ENCODE assay signal across 1 cellular context in the genomic region with DNA sequence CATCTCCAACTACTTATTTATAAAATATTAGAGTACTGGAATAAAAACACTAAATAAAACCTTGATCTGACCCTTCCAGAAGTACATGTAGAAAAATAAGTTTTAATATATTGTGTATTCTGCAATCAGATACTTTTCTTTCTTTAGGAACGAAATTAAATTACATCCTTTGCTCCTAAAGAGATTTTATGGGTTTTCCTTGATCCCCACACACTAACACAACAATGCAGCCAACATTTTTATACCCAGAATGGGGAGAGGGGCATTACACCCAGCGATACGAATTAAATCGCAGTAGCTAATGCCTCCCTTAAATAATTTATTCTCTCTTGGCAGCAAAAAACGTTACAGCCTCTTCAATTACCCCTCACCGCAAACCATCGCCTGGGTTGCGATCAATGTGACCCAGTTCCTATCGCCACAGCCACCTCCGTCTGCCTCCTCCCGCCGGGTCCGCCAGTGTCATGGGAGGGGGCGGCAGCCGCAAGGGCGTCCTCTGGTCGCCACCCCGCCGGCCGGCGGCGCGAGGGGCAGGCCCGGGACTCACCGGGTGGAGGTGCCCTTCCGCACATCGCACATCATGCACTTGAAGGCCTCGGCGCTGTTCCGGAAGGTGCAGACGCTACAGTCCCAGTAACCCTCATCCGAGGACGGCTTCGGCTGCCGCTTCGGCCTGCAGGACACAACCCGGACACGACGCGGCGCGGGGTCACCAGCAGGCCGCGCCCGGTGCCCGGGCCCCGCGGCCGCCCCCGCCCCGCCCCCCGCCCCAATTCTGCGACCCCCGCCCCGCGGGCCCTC.
TF ChIP-seq lines count a peak whose summit lies in the region.

No MANE protein-coding gene starts in this region.

TF ChIP-seq in K562, 482 proteins besides CTCF, POLR2A, EP300 and RAD21 (continued from another document and continues in another):
- TF ChIP-seq, protein P1, sequence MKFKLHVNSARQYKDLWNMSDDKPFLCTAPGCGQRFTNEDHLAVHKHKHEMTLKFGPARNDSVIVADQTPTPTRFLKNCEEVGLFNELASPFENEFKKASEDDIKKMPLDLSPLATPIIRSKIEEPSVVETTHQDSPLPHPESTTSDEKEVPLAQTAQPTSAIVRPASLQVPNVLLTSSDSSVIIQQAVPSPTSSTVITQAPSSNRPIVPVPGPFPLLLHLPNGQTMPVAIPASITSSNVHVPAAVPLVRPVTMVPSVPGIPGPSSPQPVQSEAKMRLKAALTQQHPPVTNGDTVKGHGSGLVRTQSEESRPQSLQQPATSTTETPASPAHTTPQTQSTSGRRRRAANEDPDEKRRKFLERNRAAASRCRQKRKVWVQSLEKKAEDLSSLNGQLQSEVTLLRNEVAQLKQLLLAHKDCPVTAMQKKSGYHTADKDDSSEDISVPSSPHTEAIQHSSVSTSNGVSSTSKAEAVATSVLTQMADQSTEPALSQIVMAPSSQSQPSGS (CRISPR knock-in tag; IDR thresholded peaks at IDR 0.05): no peak
- TF ChIP-seq, protein P2, sequence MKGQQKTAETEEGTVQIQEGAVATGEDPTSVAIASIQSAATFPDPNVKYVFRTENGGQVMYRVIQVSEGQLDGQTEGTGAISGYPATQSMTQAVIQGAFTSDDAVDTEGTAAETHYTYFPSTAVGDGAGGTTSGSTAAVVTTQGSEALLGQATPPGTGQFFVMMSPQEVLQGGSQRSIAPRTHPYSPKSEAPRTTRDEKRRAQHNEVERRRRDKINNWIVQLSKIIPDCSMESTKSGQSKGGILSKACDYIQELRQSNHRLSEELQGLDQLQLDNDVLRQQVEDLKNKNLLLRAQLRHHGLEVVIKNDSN (CRISPR knock-in tag; IDR thresholded peaks at IDR 0.05): peak; percentile 30; the same call in 1 of the 2 replicates
- TF ChIP-seq CXXC5 (CRISPR knock-in tag; IDR thresholded peaks at IDR 0.05) (peak; percentile 53; the same call in 1 of the 2 replicates), SRSF7 (optimal IDR thresholded peaks at IDR 0.05; ENCODE audit: low read depth, low read length) (no peak), RB1 (IDR thresholded peaks at IDR 0.05; ENCODE audit: low read depth) (peak; percentile 28; the same call in 1 of the 2 replicates), PHF8 (IDR thresholded peaks at IDR 0.05; ENCODE audit: borderline replicate concordance, low read length) (peak; percentile 37; the same call in 1 of the 2 replicates), FOXA1 (IDR thresholded peaks at IDR 0.05; ENCODE audit: borderline replicate concordance) (no peak), BCOR (IDR thresholded peaks at IDR 0.05) (0 out of 2 replicates have a peak, but pooled peaks have one; percentile 55), ZNF79 (CRISPR knock-in tag; IDR thresholded peaks at IDR 0.05; ENCODE audit: low read depth) (no peak), ZNF197 (CRISPR knock-in tag; IDR thresholded peaks at IDR 0.05; ENCODE audit: low read depth) (no peak), ETV1 (tag; conservative IDR thresholded peaks at IDR 0.05; ENCODE audit: low read depth) (peak; percentile 51; the same call in 1 of the 2 replicates), ZNF830 (CRISPR knock-in tag; IDR thresholded peaks at IDR 0.05) (no peak), EGR1 (conservative IDR thresholded peaks at IDR 0.05) (peak; percentile 88), ZBTB1 (CRISPR knock-in tag; IDR thresholded peaks at IDR 0.05; ENCODE audit: borderline replicate concordance, low read depth) (peak; percentile 84; the same call in 1 of the 2 replicates), CHD1 (IDR thresholded peaks at IDR 0.05; ENCODE audit: low read length) (peak; percentile 42), CREM (IDR thresholded peaks at IDR 0.05; ENCODE audit: low read depth) (peak; percentile 61; the same call in 1 of the 2 replicates), CBX1 (IDR thresholded peaks at IDR 0.05; ENCODE audit: low read depth) (peak; percentile 88; the same call in 1 of the 2 replicates)
- TF ChIP-seq, protein P3, sequence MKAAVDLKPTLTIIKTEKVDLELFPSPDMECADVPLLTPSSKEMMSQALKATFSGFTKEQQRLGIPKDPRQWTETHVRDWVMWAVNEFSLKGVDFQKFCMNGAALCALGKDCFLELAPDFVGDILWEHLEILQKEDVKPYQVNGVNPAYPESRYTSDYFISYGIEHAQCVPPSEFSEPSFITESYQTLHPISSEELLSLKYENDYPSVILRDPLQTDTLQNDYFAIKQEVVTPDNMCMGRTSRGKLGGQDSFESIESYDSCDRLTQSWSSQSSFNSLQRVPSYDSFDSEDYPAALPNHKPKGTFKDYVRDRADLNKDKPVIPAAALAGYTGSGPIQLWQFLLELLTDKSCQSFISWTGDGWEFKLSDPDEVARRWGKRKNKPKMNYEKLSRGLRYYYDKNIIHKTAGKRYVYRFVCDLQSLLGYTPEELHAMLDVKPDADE (conservative IDR thresholded peaks at IDR 0.05; ENCODE audit: control insufficient read depth, low read depth, low read length): 0 out of 2 replicates have a peak, but pooled peaks have one; percentile 20
- TF ChIP-seq, protein P4, sequence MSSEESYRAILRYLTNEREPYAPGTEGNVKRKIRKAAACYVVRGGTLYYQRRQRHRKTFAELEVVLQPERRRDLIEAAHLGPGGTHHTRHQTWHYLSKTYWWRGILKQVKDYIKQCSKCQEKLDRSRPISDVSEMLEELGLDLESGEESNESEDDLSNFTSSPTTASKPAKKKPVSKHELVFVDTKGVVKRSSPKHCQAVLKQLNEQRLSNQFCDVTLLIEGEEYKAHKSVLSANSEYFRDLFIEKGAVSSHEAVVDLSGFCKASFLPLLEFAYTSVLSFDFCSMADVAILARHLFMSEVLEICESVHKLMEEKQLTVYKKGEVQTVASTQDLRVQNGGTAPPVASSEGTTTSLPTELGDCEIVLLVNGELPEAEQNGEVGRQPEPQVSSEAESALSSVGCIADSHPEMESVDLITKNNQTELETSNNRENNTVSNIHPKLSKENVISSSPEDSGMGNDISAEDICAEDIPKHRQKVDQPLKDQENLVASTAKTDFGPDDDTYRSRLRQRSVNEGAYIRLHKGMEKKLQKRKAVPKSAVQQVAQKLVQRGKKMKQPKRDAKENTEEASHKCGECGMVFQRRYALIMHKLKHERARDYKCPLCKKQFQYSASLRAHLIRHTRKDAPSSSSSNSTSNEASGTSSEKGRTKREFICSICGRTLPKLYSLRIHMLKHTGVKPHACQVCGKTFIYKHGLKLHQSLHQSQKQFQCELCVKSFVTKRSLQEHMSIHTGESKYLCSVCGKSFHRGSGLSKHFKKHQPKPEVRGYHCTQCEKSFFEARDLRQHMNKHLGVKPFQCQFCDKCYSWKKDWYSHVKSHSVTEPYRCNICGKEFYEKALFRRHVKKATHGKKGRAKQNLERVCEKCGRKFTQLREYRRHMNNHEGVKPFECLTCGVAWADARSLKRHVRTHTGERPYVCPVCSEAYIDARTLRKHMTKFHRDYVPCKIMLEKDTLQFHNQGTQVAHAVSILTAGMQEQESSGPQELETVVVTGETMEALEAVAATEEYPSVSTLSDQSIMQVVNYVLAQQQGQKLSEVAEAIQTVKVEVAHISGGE (CRISPR knock-in tag; IDR thresholded peaks at IDR 0.05): peak in 1 of 3 experiments; percentile 68; a peak in 2 of 6 replicates
- TF ChIP-seq, protein P5, sequence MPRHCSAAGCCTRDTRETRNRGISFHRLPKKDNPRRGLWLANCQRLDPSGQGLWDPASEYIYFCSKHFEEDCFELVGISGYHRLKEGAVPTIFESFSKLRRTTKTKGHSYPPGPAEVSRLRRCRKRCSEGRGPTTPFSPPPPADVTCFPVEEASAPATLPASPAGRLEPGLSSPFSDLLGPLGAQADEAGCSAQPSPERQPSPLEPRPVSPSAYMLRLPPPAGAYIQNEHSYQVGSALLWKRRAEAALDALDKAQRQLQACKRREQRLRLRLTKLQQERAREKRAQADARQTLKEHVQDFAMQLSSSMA (CRISPR knock-in tag; IDR thresholded peaks at IDR 0.05): no peak
- TF ChIP-seq, protein P6, sequence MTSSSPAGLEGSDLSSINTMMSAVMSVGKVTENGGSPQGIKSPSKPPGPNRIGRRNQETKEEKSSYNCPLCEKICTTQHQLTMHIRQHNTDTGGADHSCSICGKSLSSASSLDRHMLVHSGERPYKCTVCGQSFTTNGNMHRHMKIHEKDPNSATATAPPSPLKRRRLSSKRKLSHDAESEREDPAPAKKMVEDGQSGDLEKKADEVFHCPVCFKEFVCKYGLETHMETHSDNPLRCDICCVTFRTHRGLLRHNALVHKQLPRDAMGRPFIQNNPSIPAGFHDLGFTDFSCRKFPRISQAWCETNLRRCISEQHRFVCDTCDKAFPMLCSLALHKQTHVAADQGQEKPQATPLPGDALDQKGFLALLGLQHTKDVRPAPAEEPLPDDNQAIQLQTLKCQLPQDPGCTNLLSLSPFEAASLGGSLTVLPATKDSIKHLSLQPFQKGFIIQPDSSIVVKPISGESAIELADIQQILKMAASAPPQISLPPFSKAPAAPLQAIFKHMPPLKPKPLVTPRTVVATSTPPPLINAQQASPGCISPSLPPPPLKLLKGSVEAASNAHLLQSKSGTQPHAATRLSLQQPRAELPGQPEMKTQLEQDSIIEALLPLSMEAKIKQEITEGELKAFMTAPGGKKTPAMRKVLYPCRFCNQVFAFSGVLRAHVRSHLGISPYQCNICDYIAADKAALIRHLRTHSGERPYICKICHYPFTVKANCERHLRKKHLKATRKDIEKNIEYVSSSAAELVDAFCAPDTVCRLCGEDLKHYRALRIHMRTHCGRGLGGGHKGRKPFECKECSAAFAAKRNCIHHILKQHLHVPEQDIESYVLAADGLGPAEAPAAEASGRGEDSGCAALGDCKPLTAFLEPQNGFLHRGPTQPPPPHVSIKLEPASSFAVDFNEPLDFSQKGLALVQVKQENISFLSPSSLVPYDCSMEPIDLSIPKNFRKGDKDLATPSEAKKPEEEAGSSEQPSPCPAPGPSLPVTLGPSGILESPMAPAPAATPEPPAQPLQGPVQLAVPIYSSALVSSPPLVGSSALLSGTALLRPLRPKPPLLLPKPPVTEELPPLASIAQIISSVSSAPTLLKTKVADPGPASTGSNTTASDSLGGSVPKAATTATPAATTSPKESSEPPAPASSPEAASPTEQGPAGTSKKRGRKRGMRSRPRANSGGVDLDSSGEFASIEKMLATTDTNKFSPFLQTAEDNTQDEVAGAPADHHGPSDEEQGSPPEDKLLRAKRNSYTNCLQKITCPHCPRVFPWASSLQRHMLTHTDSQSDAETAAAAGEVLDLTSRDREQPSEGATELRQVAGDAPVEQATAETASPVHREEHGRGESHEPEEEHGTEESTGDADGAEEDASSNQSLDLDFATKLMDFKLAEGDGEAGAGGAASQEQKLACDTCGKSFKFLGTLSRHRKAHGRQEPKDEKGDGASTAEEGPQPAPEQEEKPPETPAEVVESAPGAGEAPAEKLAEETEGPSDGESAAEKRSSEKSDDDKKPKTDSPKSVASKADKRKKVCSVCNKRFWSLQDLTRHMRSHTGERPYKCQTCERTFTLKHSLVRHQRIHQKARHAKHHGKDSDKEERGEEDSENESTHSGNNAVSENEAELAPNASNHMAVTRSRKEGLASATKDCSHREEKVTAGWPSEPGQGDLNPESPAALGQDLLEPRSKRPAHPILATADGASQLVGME (CRISPR knock-in tag; IDR thresholded peaks at IDR 0.05): no peak
- TF ChIP-seq, protein P7, sequence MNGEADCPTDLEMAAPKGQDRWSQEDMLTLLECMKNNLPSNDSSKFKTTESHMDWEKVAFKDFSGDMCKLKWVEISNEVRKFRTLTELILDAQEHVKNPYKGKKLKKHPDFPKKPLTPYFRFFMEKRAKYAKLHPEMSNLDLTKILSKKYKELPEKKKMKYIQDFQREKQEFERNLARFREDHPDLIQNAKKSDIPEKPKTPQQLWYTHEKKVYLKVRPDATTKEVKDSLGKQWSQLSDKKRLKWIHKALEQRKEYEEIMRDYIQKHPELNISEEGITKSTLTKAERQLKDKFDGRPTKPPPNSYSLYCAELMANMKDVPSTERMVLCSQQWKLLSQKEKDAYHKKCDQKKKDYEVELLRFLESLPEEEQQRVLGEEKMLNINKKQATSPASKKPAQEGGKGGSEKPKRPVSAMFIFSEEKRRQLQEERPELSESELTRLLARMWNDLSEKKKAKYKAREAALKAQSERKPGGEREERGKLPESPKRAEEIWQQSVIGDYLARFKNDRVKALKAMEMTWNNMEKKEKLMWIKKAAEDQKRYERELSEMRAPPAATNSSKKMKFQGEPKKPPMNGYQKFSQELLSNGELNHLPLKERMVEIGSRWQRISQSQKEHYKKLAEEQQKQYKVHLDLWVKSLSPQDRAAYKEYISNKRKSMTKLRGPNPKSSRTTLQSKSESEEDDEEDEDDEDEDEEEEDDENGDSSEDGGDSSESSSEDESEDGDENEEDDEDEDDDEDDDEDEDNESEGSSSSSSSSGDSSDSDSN (IDR thresholded peaks at IDR 0.05; ENCODE audit: borderline replicate concordance in 1 of 2, low read depth in 2 of 2, low read length in 2 of 2): peak; percentile 95 to 96
- TF ChIP-seq, protein P8, sequence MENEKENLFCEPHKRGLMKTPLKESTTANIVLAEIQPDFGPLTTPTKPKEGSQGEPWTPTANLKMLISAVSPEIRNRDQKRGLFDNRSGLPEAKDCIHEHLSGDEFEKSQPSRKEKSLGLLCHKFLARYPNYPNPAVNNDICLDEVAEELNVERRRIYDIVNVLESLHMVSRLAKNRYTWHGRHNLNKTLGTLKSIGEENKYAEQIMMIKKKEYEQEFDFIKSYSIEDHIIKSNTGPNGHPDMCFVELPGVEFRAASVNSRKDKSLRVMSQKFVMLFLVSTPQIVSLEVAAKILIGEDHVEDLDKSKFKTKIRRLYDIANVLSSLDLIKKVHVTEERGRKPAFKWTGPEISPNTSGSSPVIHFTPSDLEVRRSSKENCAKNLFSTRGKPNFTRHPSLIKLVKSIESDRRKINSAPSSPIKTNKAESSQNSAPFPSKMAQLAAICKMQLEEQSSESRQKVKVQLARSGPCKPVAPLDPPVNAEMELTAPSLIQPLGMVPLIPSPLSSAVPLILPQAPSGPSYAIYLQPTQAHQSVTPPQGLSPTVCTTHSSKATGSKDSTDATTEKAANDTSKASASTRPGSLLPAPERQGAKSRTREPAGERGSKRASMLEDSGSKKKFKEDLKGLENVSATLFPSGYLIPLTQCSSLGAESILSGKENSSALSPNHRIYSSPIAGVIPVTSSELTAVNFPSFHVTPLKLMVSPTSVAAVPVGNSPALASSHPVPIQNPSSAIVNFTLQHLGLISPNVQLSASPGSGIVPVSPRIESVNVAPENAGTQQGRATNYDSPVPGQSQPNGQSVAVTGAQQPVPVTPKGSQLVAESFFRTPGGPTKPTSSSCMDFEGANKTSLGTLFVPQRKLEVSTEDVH (IDR thresholded peaks at IDR 0.05; ENCODE audit: low read depth, partially characterized antibody): no peak
- TF ChIP-seq, protein P9, sequence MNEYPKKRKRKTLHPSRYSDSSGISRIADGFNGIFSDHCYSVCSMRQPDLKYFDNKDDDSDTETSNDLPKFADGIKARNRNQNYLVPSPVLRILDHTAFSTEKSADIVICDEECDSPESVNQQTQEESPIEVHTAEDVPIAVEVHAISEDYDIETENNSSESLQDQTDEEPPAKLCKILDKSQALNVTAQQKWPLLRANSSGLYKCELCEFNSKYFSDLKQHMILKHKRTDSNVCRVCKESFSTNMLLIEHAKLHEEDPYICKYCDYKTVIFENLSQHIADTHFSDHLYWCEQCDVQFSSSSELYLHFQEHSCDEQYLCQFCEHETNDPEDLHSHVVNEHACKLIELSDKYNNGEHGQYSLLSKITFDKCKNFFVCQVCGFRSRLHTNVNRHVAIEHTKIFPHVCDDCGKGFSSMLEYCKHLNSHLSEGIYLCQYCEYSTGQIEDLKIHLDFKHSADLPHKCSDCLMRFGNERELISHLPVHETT (CRISPR knock-in tag; conservative IDR thresholded peaks at IDR 0.05 in 1 of 2, IDR thresholded peaks at IDR 0.05 in 1 of 2): peak in 1 of 2 experiments; percentile 41; a peak in 1 of 4 replicates
- TF ChIP-seq, protein P10, sequence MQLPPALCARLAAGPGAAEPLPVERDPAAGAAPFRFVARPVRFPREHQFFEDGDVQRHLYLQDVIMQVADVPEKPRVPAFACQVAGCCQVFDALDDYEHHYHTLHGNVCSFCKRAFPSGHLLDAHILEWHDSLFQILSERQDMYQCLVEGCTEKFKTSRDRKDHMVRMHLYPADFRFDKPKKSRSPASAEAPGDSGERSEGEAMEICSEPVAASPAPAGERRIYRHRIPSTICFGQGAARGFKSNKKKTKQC (CRISPR knock-in tag; IDR thresholded peaks at IDR 0.05): peak; percentile 42; the same call in 1 of the 2 replicates
